ENCODE assay signal across 17 cellular contexts in genomic region chr15:96350321-96350720, GRCh38. TPM values are rescaled to one million over a fixed set of nuclear protein-coding genes. Genes with fewer than 3 reads are reported as not detected.
DNase-seq lines count a peak whose midpoint lies in the region; ATAC-seq and TF ChIP-seq lines count a peak whose summit lies in the region.
"Had no signal": no experiment of that assay in that cellular context is flagged by ENCODE, and none has a peak within 500 bp of the region (broad histone marks: within the 10 kb centered on the region; RNA-seq: fewer than 3 reads in every experiment).

No MANE protein-coding gene starts in this region.

- H2AFZ ChIP-seq in osteoblast (ENCODE audit: low read length) = no peak overlapping the region

- intact Hi-C loops in ascending aorta (cut with DNase I) = no loop called here
- intact Hi-C loops in esophagus squamous epithelium (cut with DNase I) = no loop called here
- intact Hi-C loops in activated naive CD4-positive, alpha-beta T cell treated with anti-CD3 and anti-CD28 coated beads for 36 hours (cut with micrococcal nuclease) = loop anchor here (10.0 kb wide), 1 partner anchor 1676 kb away; no protein-coding TSS in a partner anchor

- no peak overlapping the region for H3K4me2 ChIP-seq in osteoblast (ENCODE audit: insufficient read depth, low read length)
- H3K4me2 ChIP-seq: BLaER1 treated with 17β-estradiol and CSF1 and Interleukin-3, amounts not matched to agents 10 nM and 100 nM had no signal

- H3K9me3 ChIP-seq in ascending aorta (no peaks in the 10 kb centered on the region), esophagus squamous epithelium (no peaks in the 10 kb centered on the region), osteoblast (ENCODE audit: low read depth, low read length) (no peaks in the 10 kb centered on the region), tibial nerve (no peaks in the 10 kb centered on the region)
- H3K9me3 ChIP-seq: SJSA1 had no signal

- H3K4me1 Mint-ChIP-seq in activated naive CD4-positive, alpha-beta T cell treated with anti-CD3 and anti-CD28 coated beads for 36 hours (ENCODE audit: low read depth) = peaks cover 21% of the 10 kb centered on the region

- H3K27ac Mint-ChIP-seq in activated naive CD4-positive, alpha-beta T cell treated with anti-CD3 and anti-CD28 coated beads for 36 hours = no peak overlapping the region
- H3K27ac Mint-ChIP-seq: naive thymus-derived CD4-positive, alpha-beta T cell had no signal

- H3K79me2 ChIP-seq in osteoblast (ENCODE audit: insufficient read depth, low read length) = peaks cover 50% of the 10 kb centered on the region

- no peak for TF ChIP-seq CTCF in ascending aorta (IDR thresholded peaks at IDR 0.05)
- TF ChIP-seq CTCF in esophagus squamous epithelium (IDR thresholded peaks at IDR 0.05) = no peak
- TF ChIP-seq CTCF in osteoblast (IDR thresholded peaks at IDR 0.05; ENCODE audit: extremely low read depth, low read depth, low read length) = no peak
- no peak for TF ChIP-seq CTCF in tibial nerve (IDR thresholded peaks at IDR 0.05)

- TF ChIP-seq POLR2A in esophagus squamous epithelium (IDR thresholded peaks at IDR 0.05) = no peak
- no peak for TF ChIP-seq POLR2A in tibial nerve (IDR thresholded peaks at IDR 0.05)

- no peak overlapping the region for H3K4me3 ChIP-seq in ascending aorta
- peak overlapping the region in 1 of 4 donors; percentile 4 for H3K4me3 ChIP-seq in esophagus squamous epithelium
- H3K4me3 ChIP-seq in osteoblast (ENCODE audit: insufficient read depth, low read length) = no peak overlapping the region
- peak overlapping the region in 1 of 4 donors; percentile 75 for H3K4me3 ChIP-seq in tibial nerve
- H3K4me3 ChIP-seq: BLaER1 treated with 17β-estradiol and CSF1 and Interleukin-3, amounts not matched to agents 10 nM and 100 nM; SJSA1 had no signal

- no peak for ATAC-seq in HG02763 (IDR thresholded peaks at IDR 0.05; ENCODE audit: unreplicated experiment)
- ATAC-seq: left lobe of liver; naive thymus-derived CD4-positive, alpha-beta T cell had no signal

- no peak for TF ChIP-seq EP300 in tibial nerve (IDR thresholded peaks at IDR 0.05)

- H3K4me1 ChIP-seq in ascending aorta (peaks cover under 1 to 3% of the 10 kb centered on the region in 2 donors), esophagus squamous epithelium (peaks cover 3 to 85% (median 6%) of the 10 kb centered on the region in 3 donors), osteoblast (ENCODE audit: insufficient read depth, low read length) (peaks cover 40% of the 10 kb centered on the region), tibial nerve (peaks cover 4 to 58% (median 19%) of the 10 kb centered on the region in 4 donors)

- CTCF ChIA-PET in activated naive CD4-positive, alpha-beta T cell treated with anti-CD3 and anti-CD28 coated beads for 36 hours (lab: Charles Lee) = interaction anchor here (1.0 kb wide), 1 partner anchor 606 kb away, joined by 3 read pairs; no protein-coding TSS in a partner anchor

- no peaks in the 10 kb centered on the region for H3K36me3 Mint-ChIP-seq in activated naive CD4-positive, alpha-beta T cell treated with anti-CD3 and anti-CD28 coated beads for 36 hours (ENCODE audit: low read depth)

- peak overlapping the region; percentile 44 to 46 for H3K27ac ChIP-seq in ascending aorta
- H3K27ac ChIP-seq in esophagus squamous epithelium = peak overlapping the region in 3 of 4 donors; percentile 93 to 95 (median 94)
- peak overlapping the region; percentile 49 for H3K27ac ChIP-seq in osteoblast (ENCODE audit: low read depth, low read length)
- H3K27ac ChIP-seq in tibial nerve = peak overlapping the region; percentile 95 to 100 (median 98)
- H3K27ac ChIP-seq: BLaER1 treated with 17β-estradiol and CSF1 and Interleukin-3, amounts not matched to agents 10 nM and 100 nM; SJSA1 had no signal

- H4K20me1 ChIP-seq in osteoblast (ENCODE audit: insufficient read depth, low read length) = no peaks in the 10 kb centered on the region

- H3K27me3 ChIP-seq in ascending aorta (no peaks in the 10 kb centered on the region), esophagus squamous epithelium (peaks cover 0 to 94% (median under 1%) of the 10 kb centered on the region in 4 donors), osteoblast (ENCODE audit: insufficient read depth, low read length) (peaks cover under 1% of the 10 kb centered on the region), tibial nerve (no peaks in the 10 kb centered on the region)
- H3K27me3 ChIP-seq: SJSA1 had no signal

- H3K9me3 Mint-ChIP-seq in activated naive CD4-positive, alpha-beta T cell treated with anti-CD3 and anti-CD28 coated beads for 36 hours = no peaks in the 10 kb centered on the region

- no peaks in the 10 kb centered on the region for H3K36me3 ChIP-seq in ascending aorta
- H3K36me3 ChIP-seq in esophagus squamous epithelium = no peaks in the 10 kb centered on the region
- H3K36me3 ChIP-seq in osteoblast (ENCODE audit: insufficient read depth, low read length) = peaks cover 9% of the 10 kb centered on the region
- H3K36me3 ChIP-seq in tibial nerve = no peaks in the 10 kb centered on the region
- H3K36me3 ChIP-seq: BLaER1 treated with 17β-estradiol and CSF1 and Interleukin-3, amounts not matched to agents 10 nM and 100 nM had no signal

- H3K27me3 Mint-ChIP-seq in activated naive CD4-positive, alpha-beta T cell treated with anti-CD3 and anti-CD28 coated beads for 36 hours (ENCODE audit: low read depth) = peaks cover 77% of the 10 kb centered on the region

- DNase-seq in ascending aorta (ENCODE audit: low spot score in 2 of 2) = no peak
- DNase-seq in esophagus squamous epithelium (lab: John Stamatoyannopoulos, UW) = no peak
- DNase-seq in osteoblast (ENCODE audit: insufficient read length, low spot score, missing footprints) = peak; percentile 56
- DNase-seq in tibial nerve (ENCODE audit: low spot score in 2 of 2) = no peak
- DNase-seq in NCI-H1048 (lab: John Stamatoyannopoulos, UW) = no peak
- DNase-seq in RKO (ENCODE audit: low spot score) = no peak
- no peak for DNase-seq in activated naive CD4-positive, alpha-beta T cell treated with anti-CD3 and anti-CD28 coated beads for 36 hours
- DNase-seq: activated CD4-positive, alpha-beta T cell treated with anti-CD3 and anti-CD28 coated beads for 48 hours; DMS153; naive thymus-derived CD4-positive, alpha-beta T cell; NCI-H187 treated with DMSO at 0.1 percent for 48 hours; NCI-H510A; stimulated activated CD4-positive, alpha-beta T cell treated with anti-CD3 and anti-CD28 coated beads, Interleukin-2, amount 100 ng/mL, for 48 hours had no signal

- 22 to 23% methylated on average over 4 of the region's 4 CpGs for WGBS in esophagus squamous epithelium, 2 donors
- WGBS in tibial nerve, 2 donors = 11 to 12% methylated on average over 4 of the region's 4 CpGs

- no peak overlapping the region for H3K4me3 Mint-ChIP-seq in activated naive CD4-positive, alpha-beta T cell treated with anti-CD3 and anti-CD28 coated beads for 36 hours
- H3K4me3 Mint-ChIP-seq: naive thymus-derived CD4-positive, alpha-beta T cell had no signal

RNA-seq across cellular contexts. Expression of gene NR2F2, which starts 19.8 kb away (rescaled TPM):
- 126 TPM for total RNA-seq in ascending aorta
- 10 to 100 TPM in 1 of 4 donors, 1 to 10 TPM in 3; 3.7 to 15.6 (median 6.4) TPM for total RNA-seq in esophagus squamous epithelium
- 13.0 and 14.5 TPM in 2 replicates for total RNA-seq in osteoblast
- 100 to 1,000 TPM in 3 of 4 donors, 10 to 100 TPM in 1; 70.8 to 129 (median 124) TPM for total RNA-seq in tibial nerve
- not detected for total RNA-seq in activated naive CD4-positive, alpha-beta T cell treated with anti-CD3 and anti-CD28 coated beads for 36 hours
- total RNA-seq: naive thymus-derived CD4-positive, alpha-beta T cell had no signal

Comparison
In these comparisons a context has a peak if more than half of its experiments do, and no peak if none do; other contexts are left out.
1. H3K27ac ChIP-seq: peak in every context shown above with its lines; median percentile 98 in tibial nerve; 94 in esophagus squamous epithelium; 49 in osteoblast; 45 in ascending aorta.
2. RNA of gene NR2F2, which starts 19.8 kb away (total RNA-seq): 70.8 to 129 TPM in tibial nerve, 126 TPM in ascending aorta (single experiment), 13.0 to 14.5 TPM in osteoblast and 3.7 to 15.6 TPM in esophagus squamous epithelium; not detected in activated naive CD4-positive, alpha-beta T cell treated with anti-CD3 and anti-CD28 coated beads for 36 hours; every median in the first group is over 4 times any median in the second.